ENCODE assay signal across 8 cellular contexts in the genomic region with DNA sequence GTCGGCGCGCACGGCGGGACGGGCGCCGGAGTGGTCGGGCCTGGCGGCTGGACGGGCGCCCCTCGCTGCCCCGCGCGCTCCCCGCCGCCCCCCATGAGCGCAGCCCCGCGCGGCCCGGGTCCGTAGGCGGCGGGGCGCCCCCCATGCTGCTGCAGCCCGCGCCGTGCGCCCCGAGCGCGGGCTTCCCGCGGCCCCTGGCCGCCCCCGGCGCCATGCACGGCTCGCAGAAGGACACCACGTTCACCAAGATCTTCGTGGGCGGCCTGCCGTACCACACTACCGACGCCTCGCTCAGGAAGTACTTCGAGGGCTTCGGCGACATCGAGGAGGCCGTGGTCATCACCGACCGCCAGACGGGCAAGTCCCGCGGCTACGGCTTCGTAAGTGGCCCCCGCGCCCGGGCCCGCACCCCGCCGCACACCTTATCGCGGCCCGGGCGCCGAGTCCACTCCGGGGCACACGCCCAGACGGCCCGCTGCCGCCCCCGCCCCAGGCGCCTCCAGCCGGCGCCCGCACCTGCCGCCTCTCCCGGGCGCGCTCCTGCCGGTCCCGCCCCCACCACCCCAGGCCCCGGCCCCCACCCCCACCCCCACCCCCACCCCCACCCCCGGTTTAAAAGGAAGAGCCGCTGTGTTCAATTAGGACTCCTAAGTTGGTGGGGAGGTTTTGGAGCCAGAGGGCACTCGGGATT. TPM values are rescaled to one million over a fixed set of nuclear protein-coding genes. Genes with fewer than 3 reads are reported as not detected.
DNase-seq lines count a peak whose midpoint lies in the region; ATAC-seq and TF ChIP-seq lines count a peak whose summit lies in the region.

No MANE protein-coding gene starts in this region.

- H3K27ac ChIP-seq in SJSA1 (no peak overlapping the region), dorsolateral prefrontal cortex (peak overlapping the region in 25 of 59 donors; percentile 32 to 96 (median 71)), muscle layer of duodenum (ENCODE audit: low read length) (peak overlapping the region; percentile 73)

- intact Hi-C loops in dorsolateral prefrontal cortex (cut with DNase I), result loop anchor here (10.0 kb wide), 2 partner anchors 203 to 823 kb away; no protein-coding TSS in a partner anchor

- ATAC-seq in HG02759 (IDR thresholded peaks at IDR 0.05; ENCODE audit: unreplicated experiment), result peak; percentile 12

- H3K36me3 ChIP-seq in SJSA1, result peaks cover 32% of the 10 kb centered on the region
- H3K36me3 ChIP-seq in muscle layer of duodenum (ENCODE audit: control insufficient read depth in 1 of 2, insufficient read depth in 2 of 2, low read length in 2 of 2), result no peaks in the 10 kb centered on the region

- H3K4me1 ChIP-seq in SJSA1 (replicated peaks) (peaks cover 34% of the 10 kb centered on the region), muscle layer of duodenum (ENCODE audit: control insufficient read depth in 1 of 2, insufficient read depth in 2 of 2, low read length in 2 of 2) (peaks cover 13 to 60% of the 10 kb centered on the region in 2 donors)

- H3K27me3 ChIP-seq in SJSA1 (replicated peaks) (no peaks in the 10 kb centered on the region), dorsolateral prefrontal cortex (no peaks in the 10 kb centered on the region), muscle layer of duodenum (ENCODE audit: low read depth, low read length) (no peaks in the 10 kb centered on the region)

- no peaks in the 10 kb centered on the region for H3K9me3 ChIP-seq in SJSA1 (replicated peaks)
- no peaks in the 10 kb centered on the region for H3K9me3 ChIP-seq in muscle layer of duodenum (ENCODE audit: control insufficient read depth in 1 of 2, low read length in 2 of 2)

- no peak for TF ChIP-seq CTCF in dorsolateral prefrontal cortex (IDR thresholded peaks at IDR 0.05 in 54 of 56, conservative IDR thresholded peaks at IDR 0.05 in 2 of 56; ENCODE audit: low read depth in 1 of 56, partially characterized antibody in 56 of 56)

- H3K4me3 ChIP-seq in SJSA1, result peak overlapping the region; percentile 72
- peak overlapping the region; percentile 34 to 80 (median 65) for H3K4me3 ChIP-seq in dorsolateral prefrontal cortex
- peak overlapping the region; percentile 64 to 67 for H3K4me3 ChIP-seq in muscle layer of duodenum (ENCODE audit: low read depth in 1 of 2, low read length in 2 of 2)

- DNase-seq in NCI-H345 (lab: John Stamatoyannopoulos, UW) (peak; percentile 68), NCI-H345 treated with DMSO at 0.1 percent for 48 hours (lab: John Stamatoyannopoulos, UW; ENCODE audit: unreplicated experiment) (no peak), SJSA1 (ENCODE audit: low read depth in 1 of 2, low spot score in 2 of 2) (no peak), dorsolateral prefrontal cortex (peak in 3 of 10 donors; percentile 20 to 46 (median 44)), HPDE6-E6E7 (ENCODE audit: extremely low spot score) (no peak), cerebellar nuclear complex (lab: John Stamatoyannopoulos, UW) (no peak)

RNA-seq across cellular contexts. Expression of gene RBM38, which starts 0.4 kb away (rescaled TPM):
- total RNA-seq in SJSA1 (2014; rRNA removed; shearing (Covaris generic)), result 14.1 and 20.8 TPM in 2 replicates
- total RNA-seq in dorsolateral prefrontal cortex, result 10 to 100 TPM in 112 of 120 experiments, 1 to 10 TPM in 8; 8.5 to 26.9 (median 13.2) TPM

RNA-seq across cellular contexts. Expression of gene RAE1, which starts 40.5 kb away (rescaled TPM):
- 67.2 and 99.7 TPM in 2 replicates for total RNA-seq in SJSA1 (2014; rRNA removed; shearing (Covaris generic))
- total RNA-seq in dorsolateral prefrontal cortex, result 10 to 100 TPM; 16.2 to 42.7 (median 30.2) TPM
